23 cellular contexts compared by ENCODE assay signal in the genomic region with DNA sequence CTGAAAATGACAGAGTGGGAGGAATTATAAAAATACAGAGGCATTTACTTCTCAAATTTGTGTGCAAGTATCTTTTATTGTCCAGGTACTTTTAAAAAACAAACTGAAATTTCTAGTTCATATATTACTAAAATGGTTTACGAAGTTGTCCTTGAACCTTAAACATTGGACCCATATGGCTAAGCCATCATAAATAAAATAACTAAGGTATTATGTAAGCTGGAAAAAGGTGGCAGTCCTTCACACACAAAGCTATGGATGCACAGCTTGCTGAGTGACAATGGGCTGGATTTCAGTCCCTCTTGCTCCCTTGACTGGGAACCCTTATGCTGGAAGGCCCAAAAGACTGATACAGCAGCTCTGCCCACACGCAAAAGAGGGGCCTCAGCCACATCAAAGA.
A peak's percentile ranks its signal among the peaks of the same experiment; 100 is the strongest.
DNase-seq lines count a peak whose midpoint lies in the region; FAIRE-seq and TF ChIP-seq lines count a peak whose summit lies in the region.
"Had no signal": no experiment of that assay in that cellular context is flagged by ENCODE, and none has a peak within 500 bp of the region (broad histone marks: within the 10 kb centered on the region; RNA-seq: fewer than 3 reads in every experiment).

No MANE protein-coding gene starts in this region.

- intact Hi-C loops in dorsolateral prefrontal cortex (cut with DNase I) = loop anchor here in 1 of 2 donors (5.0 kb wide), 1 partner anchor 107 kb away; no protein-coding TSS in a partner anchor
- intact Hi-C loops in adrenal gland (cut with DNase I) = no loop called here

- no peaks in the 10 kb centered on the region for H3K27me3 ChIP-seq in dorsolateral prefrontal cortex
- no peaks in the 10 kb centered on the region for H3K27me3 ChIP-seq in mucosa of rectum (ENCODE audit: control insufficient read depth in 2 of 2, insufficient read depth in 2 of 2, low read length in 2 of 2)
- H3K27me3 ChIP-seq in small intestine (ENCODE audit: control insufficient read depth in 2 of 2, insufficient read depth in 2 of 2, low read length in 2 of 2) = peaks cover 0 to 2% of the 10 kb centered on the region in 2 donors
- H3K27me3 ChIP-seq in adrenal gland = no peaks in the 10 kb centered on the region

- WGBS in small intestine, 3 donors = 49 to 77% (median 73%) methylated on average over 2 of the region's 2 CpGs
- WGBS in adrenal gland, 4 donors = 65 to 87% (median 82%) methylated on average over 2 of the region's 2 CpGs

- H3K4me1 ChIP-seq in mucosa of rectum (ENCODE audit: control insufficient read depth in 2 of 2, insufficient read depth in 2 of 2, low read length in 2 of 2) (peaks cover 10 to 26% of the 10 kb centered on the region in 2 donors), small intestine (ENCODE audit: control insufficient read depth in 2 of 2, insufficient read depth in 1 of 2, low read depth in 1 of 2, low read length in 1 of 2) (no peaks in the 10 kb centered on the region), adrenal gland (replicated peaks in 1 of 2) (no peaks in the 10 kb centered on the region)

- TF ChIP-seq CTCF in dorsolateral prefrontal cortex (IDR thresholded peaks at IDR 0.05 in 54 of 56, conservative IDR thresholded peaks at IDR 0.05 in 2 of 56; ENCODE audit: low read depth in 1 of 56, partially characterized antibody in 56 of 56) (no peak), GM20000 (IDR thresholded peaks at IDR 0.05; ENCODE audit: extremely low read depth, missing control alignments) (no peak), adrenal gland (IDR thresholded peaks at IDR 0.05) (no peak)

- H3K9ac ChIP-seq in mucosa of rectum (ENCODE audit: low read depth in 1 of 2, low read length in 2 of 2) = peak overlapping the region in 1 of 2 donors; percentile 30

- DNase-seq in dorsolateral prefrontal cortex = no peak
- peak; percentile 56 for DNase-seq in small intestine
- no peak for DNase-seq in stimulated activated CD4-positive, alpha-beta T cell treated with anti-CD3 and anti-CD28 coated beads, Interleukin-4, amount 100 ng/mL, for 4 hours
- DNase-seq in epidermal melanocyte (ENCODE audit: insufficient read length, low spot score) = no peak
- no peak for DNase-seq in GM20000 (ENCODE audit: low spot score)
- no peak for DNase-seq in adrenal gland
- DNase-seq: C1 segment of cervical spinal cord; Caco-2; CD4-positive, alpha-beta memory T cell; DMS79 treated with DMSO at 0.1 percent for 48 hours; GF-D8; Kasumi-1; NCI-H1092 treated with DMSO at 0.1 percent for 48 hours; NCI-H1436; NCI-H187; NCI-H2081 treated with DMSO at 0.1 percent for 48 hours; NCI-H2171; NCI-H226; NCI-H510A; SHP77 treated with DMSO at 0.1 percent for 48 hours had no signal

- H3K4me3 ChIP-seq in dorsolateral prefrontal cortex (no peak overlapping the region), mucosa of rectum (ENCODE audit: low read length in 2 of 2) (no peak overlapping the region), small intestine (ENCODE audit: low read depth in 1 of 2, low read length in 2 of 2) (no peak overlapping the region), adrenal gland (no peak overlapping the region)
- H3K4me3 ChIP-seq: K562 had no signal

- no peaks in the 10 kb centered on the region for H3K36me3 ChIP-seq in mucosa of rectum (ENCODE audit: control insufficient read depth in 2 of 2, insufficient read depth in 2 of 2, low read length in 2 of 2)
- no peaks in the 10 kb centered on the region for H3K36me3 ChIP-seq in small intestine (ENCODE audit: control insufficient read depth in 2 of 2, insufficient read depth in 2 of 2, low read length in 2 of 2)
- H3K36me3 ChIP-seq in adrenal gland (replicated peaks in 1 of 2) = no peaks in the 10 kb centered on the region

- no peak for FAIRE-seq in small intestine (lab: Jason Lieb, UNC)
- FAIRE-seq: GM12891, K562 had no signal

- no peaks in the 10 kb centered on the region for H3K9me3 ChIP-seq in mucosa of rectum (ENCODE audit: control insufficient read depth in 2 of 2, low read length in 2 of 2)
- H3K9me3 ChIP-seq in small intestine (ENCODE audit: control insufficient read depth, low read depth) = no peaks in the 10 kb centered on the region
- H3K9me3 ChIP-seq in adrenal gland (replicated peaks in 1 of 3) = no peaks in the 10 kb centered on the region
- H3K9me3 ChIP-seq: Caco-2 had no signal

- TF ChIP-seq POLR2A in adrenal gland (IDR thresholded peaks at IDR 0.05) = no peak

- H3K27ac ChIP-seq in dorsolateral prefrontal cortex (peak overlapping the region in 54 of 59 donors; percentile 18 to 100 (median 93)), mucosa of rectum (ENCODE audit: low read depth in 2 of 2, low read length in 2 of 2) (peak overlapping the region; percentile 23 to 31), small intestine (ENCODE audit: low read depth in 1 of 2, low read length in 1 of 2) (no peak overlapping the region), adrenal gland (no peak overlapping the region)

Comparison
In these comparisons a context has a peak if more than half of its experiments do, and no peak if none do; other contexts are left out.
1. H3K27ac ChIP-seq: peak in dorsolateral prefrontal cortex (54 of 59) and mucosa of rectum (2 of 2); none in small intestine (0 of 2) and adrenal gland (0 of 5).